Comparison of ENCODE assay signal across 15 cellular contexts in the genomic region with DNA sequence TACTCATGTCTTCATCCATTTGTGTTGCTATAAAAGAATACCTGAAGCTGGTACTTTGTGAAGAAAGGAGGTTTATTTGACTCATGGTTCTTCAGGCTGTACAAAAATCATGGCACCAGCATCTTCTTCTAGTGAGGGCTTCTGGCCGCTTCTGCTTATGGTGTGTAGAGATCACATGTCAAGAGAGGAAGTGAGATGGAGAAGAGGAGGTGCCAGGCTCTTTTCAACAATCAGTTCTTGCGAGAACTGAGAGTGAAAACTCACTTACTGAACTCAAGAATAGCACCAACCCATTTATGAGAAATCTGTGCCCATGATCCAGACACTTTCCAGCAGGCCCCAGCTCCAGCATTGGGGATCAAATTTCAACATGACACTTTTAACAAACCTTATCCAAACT. TPM values are rescaled to one million over a fixed set of nuclear protein-coding genes. Genes with fewer than 3 reads are reported as not detected.
DNase-seq lines count a peak whose midpoint lies in the region; ATAC-seq and TF ChIP-seq lines count a peak whose summit lies in the region.
"Had no signal": no experiment of that assay in that cellular context is flagged by ENCODE, and none has a peak within 500 bp of the region (broad histone marks: within the 10 kb centered on the region; RNA-seq: fewer than 3 reads in every experiment).

No MANE protein-coding gene starts in this region.

- H3K9me3 ChIP-seq in OCI-LY7 (ENCODE audit: low read length), result no peaks in the 10 kb centered on the region; the same call in 1 of the 2 replicates
- H3K9me3 ChIP-seq: gastrocnemius medialis had no signal

- H3K4me2 ChIP-seq in OCI-LY7 (ENCODE audit: low read length), result no peak overlapping the region

- H3K27ac ChIP-seq in OCI-LY7 (ENCODE audit: low read depth, low read length, poor library complexity, severe bottlenecking), result no peak overlapping the region
- H3K27ac ChIP-seq: cardiac muscle cell, gastrocnemius medialis had no signal

- no peak overlapping the region for H2AFZ ChIP-seq in OCI-LY7 (ENCODE audit: low read length)

- H3K4me1 Mint-ChIP-seq in MCF 10A (ENCODE audit: insufficient read depth, unreplicated experiment), result no peaks in the 10 kb centered on the region

- TF ChIP-seq CTCF in OCI-LY7 (conservative IDR thresholded peaks at IDR 0.05; ENCODE audit: low read length), result no peak
- no peak for TF ChIP-seq CTCF in MCF 10A (IDR thresholded peaks at IDR 0.05; ENCODE audit: unreplicated experiment)

- POLR2A ChIA-PET in OCI-LY7 (lab: Charles Lee) (interaction anchor here (0.8 to 1.6 kb wide), 3 partner anchors 9 to 29 kb away, joined by 3 to 4 read pairs (median 4); no protein-coding TSS in a partner anchor), MCF 10A (lab: Yijun Ruan, JAX) (no interaction called here)

- CTCF ChIA-PET in OCI-LY7 (lab: Charles Lee; ENCODE audit: unreplicated experiment) (no interaction called here), MCF 10A (lab: Yijun Ruan, JAX) (no interaction called here)

- peaks cover 11% of the 10 kb centered on the region; the same call in 1 of the 2 replicates for H3K36me3 ChIP-seq in OCI-LY7 (ENCODE audit: insufficient read depth, low read length)
- H3K36me3 ChIP-seq: cardiac muscle cell, gastrocnemius medialis had no signal

- H3K4me1 ChIP-seq in OCI-LY7 (ENCODE audit: insufficient read depth, low read length, poor library complexity, severe bottlenecking), result no peaks in the 10 kb centered on the region
- H3K4me1 ChIP-seq: gastrocnemius medialis had no signal

- H4K20me1 ChIP-seq in OCI-LY7 (ENCODE audit: insufficient read depth, low read length), result no peaks in the 10 kb centered on the region

- H3K27ac Mint-ChIP-seq in MCF 10A (ENCODE audit: low read depth, unreplicated experiment), result no peak overlapping the region
- H3K27ac Mint-ChIP-seq: activated naive CD8-positive, alpha-beta T cell had no signal

- DNase-seq in OCI-LY7 (ENCODE audit: low spot score) (peak; percentile 9), left cardiac atrium (no peak), MCF 10A (ENCODE audit: unreplicated experiment) (no peak), D341Med (ENCODE audit: low spot score) (no peak), glomerular visceral epithelial cell (ENCODE audit: extremely low spot score) (no peak)
- DNase-seq: gastrocnemius medialis, IMR-90, NCI-H1694, NCI-H69 had no signal

- ATAC-seq in GM18909 (IDR thresholded peaks at IDR 0.05; ENCODE audit: poor library complexity, unreplicated experiment) (peak; percentile 68), GM21717 (IDR thresholded peaks at IDR 0.05; ENCODE audit: unreplicated experiment) (peak; percentile 96), HG03064 (IDR thresholded peaks at IDR 0.05; ENCODE audit: low read depth, unreplicated experiment) (peak; percentile 71), left cardiac atrium (no peak)
- ATAC-seq: gastrocnemius medialis had no signal

- H3K36me3 Mint-ChIP-seq in MCF 10A (ENCODE audit: insufficient read depth, unreplicated experiment), result no peaks in the 10 kb centered on the region
- H3K36me3 Mint-ChIP-seq: activated naive CD8-positive, alpha-beta T cell; CD14-positive monocyte had no signal

- H3K27me3 Mint-ChIP-seq in MCF 10A (ENCODE audit: insufficient read depth, unreplicated experiment), result no peaks in the 10 kb centered on the region
- H3K27me3 Mint-ChIP-seq: activated naive CD8-positive, alpha-beta T cell had no signal

- H3K9me3 Mint-ChIP-seq in MCF 10A (ENCODE audit: unreplicated experiment), result no peaks in the 10 kb centered on the region

- intact Hi-C loops in OCI-LY7 (cut with micrococcal nuclease; ENCODE audit: unreplicated experiment) (no loop called here), left cardiac atrium (cut with DNase I) (no loop called here), MCF 10A (cut with micrococcal nuclease) (no loop called here)

- no peak overlapping the region for H3K4me3 ChIP-seq in OCI-LY7 (ENCODE audit: low read depth, low read length, poor library complexity, severe bottlenecking)
- H3K4me3 ChIP-seq: cardiac muscle cell, gastrocnemius medialis had no signal

- H3K79me2 ChIP-seq in OCI-LY7 (ENCODE audit: insufficient read depth, low read depth, low read length), result no peaks in the 10 kb centered on the region

- no peak overlapping the region for H3K4me3 Mint-ChIP-seq in MCF 10A (ENCODE audit: unreplicated experiment)
- H3K4me3 Mint-ChIP-seq: activated naive CD8-positive, alpha-beta T cell; CD14-positive monocyte had no signal

- BruUV-seq in OCI-LY7 (replicated peaks; lab: Mats Ljungman, UMichigan) (no TSS peak), MCF 10A (replicated peaks; lab: Mats Ljungman, UMichigan) (no TSS peak)

- no peaks in the 10 kb centered on the region for H3K9me2 ChIP-seq in OCI-LY7 (ENCODE audit: insufficient read depth, low read length)

RNA-seq across cellular contexts. Expression of a gene that starts 30.0 kb away (rescaled TPM):
- 54.1 and 64.9 TPM in 2 replicates for total RNA-seq in OCI-LY7 (2014; rRNA removed; shearing (Covaris generic))
- total RNA-seq in OCI-LY7 (2022), result 60.7 and 76.3 TPM in 2 replicates
- total RNA-seq in left cardiac atrium, result 10 to 100 TPM; 11.7 to 15.3 TPM
- total RNA-seq in MCF 10A (2022), result 7.8 and 11.1 TPM in 2 replicates

Comparison
In these comparisons a context has a peak if more than half of its experiments do, and no peak if none do; other contexts are left out.
1. ATAC-seq: peak in GM18909 (single experiment), GM21717 (single experiment) and HG03064 (single experiment); none in left cardiac atrium (0 of 2).